Comparison of ENCODE assay signal across 28 cellular contexts in genomic region chr2:50620783-50621182, GRCh38.
"Had no signal": no experiment of that assay in that cellular context is flagged by ENCODE, and none has a peak within 500 bp of the region (broad histone marks: within the 10 kb centered on the region; RNA-seq: fewer than 3 reads in every experiment).

No MANE protein-coding gene starts in this region.

- H3K27me3 ChIP-seq: heart right ventricle, neutrophil, upper lobe of left lung, vagina had no signal

- H3K36me3 Mint-ChIP-seq: activated naive CD4-positive, alpha-beta T cell treated with anti-CD3 and anti-CD28 coated beads, Interleukin-2, amount 50 U/mL, for 24 hours had no signal

- H3K27me3 Mint-ChIP-seq: activated CD4-positive, alpha-beta memory T cell treated with anti-CD3 and anti-CD28 coated beads, Interleukin-2, amount 10 ng/mL, durations not matched to agents 7 days and 5 days; activated CD4-positive, alpha-beta T cell treated with anti-CD3 and anti-CD28 coated beads, Interleukin-2, amount 10 ng/mL, durations not matched to agents 7 days and 5 days; activated naive CD4-positive, alpha-beta T cell treated with anti-CD3 and anti-CD28 coated beads, Interleukin-2, amount 50 U/mL, for 24 hours; activated naive CD8-positive, alpha-beta T cell treated with anti-CD3 and anti-CD28 coated beads, Interleukin-2, amount 50 U/mL, for 24 hours; activated T-cell treated with anti-CD3 and anti-CD28 coated beads, Interleukin-2, amount 50 U/mL, for 24 hours; stimulated activated naive CD8-positive, alpha-beta T cell treated with anti-CD3 and anti-CD28 coated beads, Interleukin-15, Interleukin-2, amounts not matched to agents 100 ng/mL and 50 ng/mL, for 24 hours had no signal

- ATAC-seq: activated naive CD8-positive, alpha-beta T cell treated with anti-CD3 and anti-CD28 coated beads, Interleukin-2, amount 50 U/mL, for 24 hours; esophagus mucosa; heart right ventricle; sciatic nerve had no signal

- H3K4me3 ChIP-seq: heart right ventricle, left ventricle myocardium inferior, lung, skin epidermis, upper lobe of left lung, vagina had no signal

- H3K4me1 ChIP-seq: heart right ventricle, left ventricle myocardium inferior, upper lobe of left lung, vagina had no signal

- H3K36me3 ChIP-seq: heart right ventricle, left ventricle myocardium inferior, neutrophil, upper lobe of left lung, vagina, WERI-Rb-1 had no signal

- H3K4me1 Mint-ChIP-seq: activated CD4-positive, alpha-beta memory T cell treated with anti-CD3 and anti-CD28 coated beads, Interleukin-2, amount 10 ng/mL, durations not matched to agents 7 days and 5 days; activated CD4-positive, alpha-beta T cell treated with anti-CD3 and anti-CD28 coated beads, Interleukin-2, amount 10 ng/mL, durations not matched to agents 7 days and 5 days; activated naive CD4-positive, alpha-beta T cell treated with anti-CD3 and anti-CD28 coated beads, Interleukin-2, amount 50 U/mL, for 24 hours; activated naive CD8-positive, alpha-beta T cell treated with anti-CD3 and anti-CD28 coated beads, Interleukin-2, amount 50 U/mL, for 24 hours; nephron had no signal

- H3K9me3 ChIP-seq: heart right ventricle, left ventricle myocardium inferior, neutrophil, upper lobe of left lung, vagina had no signal

- DNase-seq: activated CD4-positive, alpha-beta memory T cell treated with anti-CD3 and anti-CD28 coated beads, Interleukin-2, amount 10 ng/mL, durations not matched to agents 7 days and 5 days; activated CD4-positive, alpha-beta T cell treated with anti-CD3 and anti-CD28 coated beads for 1 hour; activated CD4-positive, alpha-beta T cell treated with anti-CD3 and anti-CD28 coated beads, Interleukin-2, amount 10 ng/mL, durations not matched to agents 7 days and 5 days; activated CD8-positive, alpha-beta memory T cell treated with anti-CD3 and anti-CD28 coated beads, Interleukin-2, amount 50 U/mL, for 48 hours; activated naive CD8-positive, alpha-beta T cell treated with anti-CD3 and anti-CD28 coated beads, Interleukin-2, amount 50 U/mL, for 24 hours; activated T-cell treated with anti-CD3 and anti-CD28 coated beads, Interleukin-2, amount 50 U/mL, for 24 hours; amygdala; caudate nucleus; cortex of kidney; foreskin fibroblast; heart right ventricle; left ventricle myocardium inferior; stimulated activated CD4-positive, alpha-beta T cell treated with anti-CD3 and anti-CD28 coated beads, Interleukin-12 subunit alpha, Interleukin-12 subunit beta, amount 100 ng/mL, for 4 hours; stimulated activated CD4-positive, alpha-beta T cell treated with anti-CD3 and anti-CD28 coated beads, Interleukin-4, amount 100 ng/mL, for 1 hour; T-helper 9 cell; upper lobe of left lung; WERI-Rb-1 had no signal

- H3K27ac Mint-ChIP-seq: activated CD4-positive, alpha-beta memory T cell treated with anti-CD3 and anti-CD28 coated beads, Interleukin-2, amount 10 ng/mL, durations not matched to agents 7 days and 5 days; activated CD4-positive, alpha-beta T cell treated with anti-CD3 and anti-CD28 coated beads, Interleukin-2, amount 10 ng/mL, durations not matched to agents 7 days and 5 days; activated naive CD4-positive, alpha-beta T cell treated with anti-CD3 and anti-CD28 coated beads, Interleukin-2, amount 50 U/mL, for 24 hours; activated naive CD8-positive, alpha-beta T cell treated with anti-CD3 and anti-CD28 coated beads, Interleukin-2, amount 50 U/mL, for 24 hours; activated T-cell treated with anti-CD3 and anti-CD28 coated beads, Interleukin-2, amount 50 U/mL, for 24 hours; activated T-helper 2 cell treated with anti-CD3 and anti-CD28 coated beads, Interferon-gamma antibody, Interleukin-2, Interleukin-4, amounts not matched to agents 10 μg/mL and 5 μg/mL and 100 μg/mL, durations not matched to agents 14 hours and 24 hours and 36 hours; nephron; stimulated activated naive CD8-positive, alpha-beta T cell treated with anti-CD3 and anti-CD28 coated beads, Interleukin-15, Interleukin-2, amounts not matched to agents 100 ng/mL and 50 ng/mL, for 24 hours; T-helper 1 cell treated with Interleukin-12 subunit alpha and Interleukin-12 subunit beta and Interleukin-4 antibody, amounts not matched to agents 30 μg/mL and 1 μg/mL, for 36 hours had no signal

- H3K27ac ChIP-seq: heart right ventricle, left ventricle myocardium inferior, neutrophil, skin epidermis, upper lobe of left lung, vagina, WERI-Rb-1 had no signal

- H3K4me3 Mint-ChIP-seq: activated CD4-positive, alpha-beta memory T cell treated with anti-CD3 and anti-CD28 coated beads, Interleukin-2, amount 10 ng/mL, durations not matched to agents 7 days and 5 days; activated CD4-positive, alpha-beta T cell treated with anti-CD3 and anti-CD28 coated beads, Interleukin-2, amount 10 ng/mL, durations not matched to agents 7 days and 5 days; activated naive CD4-positive, alpha-beta T cell treated with anti-CD3 and anti-CD28 coated beads, Interleukin-2, amount 50 U/mL, for 24 hours; activated naive CD8-positive, alpha-beta T cell treated with anti-CD3 and anti-CD28 coated beads, Interleukin-2, amount 50 U/mL, for 24 hours; activated T-cell treated with anti-CD3 and anti-CD28 coated beads, Interleukin-2, amount 50 U/mL, for 24 hours; nephron; stimulated activated naive CD8-positive, alpha-beta T cell treated with anti-CD3 and anti-CD28 coated beads, Interleukin-15, Interleukin-2, amounts not matched to agents 100 ng/mL and 50 ng/mL, for 24 hours; T-helper 1 cell treated with Interleukin-12 subunit alpha and Interleukin-12 subunit beta and Interleukin-4 antibody, amounts not matched to agents 30 μg/mL and 1 μg/mL, for 36 hours had no signal
